ENCODE assay signal across 19 cellular contexts in the genomic region with DNA sequence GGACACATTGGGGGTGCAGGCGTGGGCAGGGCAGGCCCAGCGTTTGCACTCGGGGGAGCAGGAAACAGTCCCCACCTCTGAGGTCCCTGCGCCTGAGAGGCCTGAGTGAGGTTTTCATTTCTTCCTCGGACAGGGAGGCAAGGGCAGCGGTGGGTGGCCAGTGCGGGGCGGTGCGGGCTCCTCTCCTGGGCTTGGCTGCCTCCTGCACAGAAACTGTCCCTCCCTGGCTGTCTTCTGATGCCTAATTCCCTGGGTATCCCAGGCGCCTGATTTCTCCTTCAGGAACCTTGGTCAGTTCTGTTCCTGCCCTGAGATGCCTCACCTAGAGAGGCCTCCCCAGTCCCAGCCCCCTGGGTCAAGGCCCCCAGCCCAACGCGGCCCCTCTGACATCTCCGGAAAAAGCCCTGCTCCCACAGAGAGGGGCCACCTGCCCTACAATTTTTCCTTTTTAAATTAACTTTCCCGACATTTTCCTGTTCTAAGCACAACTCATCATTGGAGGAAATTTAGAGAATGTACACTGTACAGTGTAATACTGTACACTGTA.
DNase-seq lines count a peak whose midpoint lies in the region; ATAC-seq and TF ChIP-seq lines count a peak whose summit lies in the region.
"Had no signal": no experiment of that assay in that cellular context is flagged by ENCODE, and none has a peak within 500 bp of the region (broad histone marks: within the 10 kb centered on the region; RNA-seq: fewer than 3 reads in every experiment).

No MANE protein-coding gene starts in this region.

- H3K4me3 Mint-ChIP-seq in WTC11 = no peak overlapping the region
- H3K4me3 Mint-ChIP-seq: B cell; CD8-positive, alpha-beta T cell; HFFc6 had no signal

- H3K4me3 ChIP-seq in upper lobe of right lung = no peak overlapping the region
- H3K4me3 ChIP-seq: BLaER1 treated with 17β-estradiol and CSF1 and Interleukin-3, amounts not matched to agents 10 nM and 100 nM had no signal

- no peak overlapping the region for H3K27ac Mint-ChIP-seq in WTC11
- H3K27ac Mint-ChIP-seq: B cell; CD8-positive, alpha-beta T cell; HFFc6 had no signal

- POLR2A ChIA-PET in WTC11 (lab: Charles Lee) = no interaction called here

- CTCF ChIA-PET in WTC11 (lab: Charles Lee) = no interaction called here

- peaks cover 22% of the 10 kb centered on the region for H3K4me1 Mint-ChIP-seq in WTC11

- H3K27me3 ChIP-seq in upper lobe of right lung = peaks cover 9% of the 10 kb centered on the region

- intact Hi-C loops in cardiac septum (cut with DNase I) (no loop called here), Right ventricle myocardium superior (cut with DNase I) (no loop called here), posterior vena cava (cut with DNase I) (no loop called here), upper lobe of right lung (cut with DNase I) (no loop called here)

- no peak for ATAC-seq in Right ventricle myocardium superior (ENCODE audit: poor library complexity)
- no peak for ATAC-seq in upper lobe of right lung
- no peak for ATAC-seq in WTC11
- no peak for ATAC-seq in HG02840 (IDR thresholded peaks at IDR 0.05; ENCODE audit: low FRiP score, unreplicated experiment)
- ATAC-seq: CD8-positive, alpha-beta T cell; HCT116 had no signal

- no peaks in the 10 kb centered on the region for H3K36me3 ChIP-seq in upper lobe of right lung
- H3K36me3 ChIP-seq: BLaER1 treated with 17β-estradiol and CSF1 and Interleukin-3, amounts not matched to agents 10 nM and 100 nM had no signal

- no peaks in the 10 kb centered on the region for H3K27me3 Mint-ChIP-seq in WTC11 (ENCODE audit: low read depth)

- H3K9me3 ChIP-seq in upper lobe of right lung = no peaks in the 10 kb centered on the region

- peaks cover 7% of the 10 kb centered on the region for H3K36me3 Mint-ChIP-seq in WTC11
- H3K36me3 Mint-ChIP-seq: CD8-positive, alpha-beta T cell had no signal

- peaks cover 17% of the 10 kb centered on the region for H3K9me3 Mint-ChIP-seq in WTC11
- H3K9me3 Mint-ChIP-seq: CD8-positive, alpha-beta T cell had no signal

- TF ChIP-seq CTCF in upper lobe of right lung (IDR thresholded peaks at IDR 0.05) (no peak), WTC11 (IDR thresholded peaks at IDR 0.05) (no peak)

- H3K4me1 ChIP-seq in upper lobe of right lung = no peaks in the 10 kb centered on the region

- DNase-seq in cardiac septum (ENCODE audit: low spot score) (peak; percentile 57), Right ventricle myocardium superior (no peak), mesenteric fat pad (ENCODE audit: low spot score) (peak; percentile 82), posterior vena cava (ENCODE audit: low spot score) (peak; percentile 59), upper lobe of right lung (peak; percentile 32), WTC11 (ENCODE audit: low spot score) (no peak)
- DNase-seq in activated CD4-positive, alpha-beta T cell treated with anti-CD3 and anti-CD28 coated beads, Interleukin-2, amount 50 U/mL, for 48 hours = no peak
- DNase-seq: Calu3; CD8-positive, alpha-beta T cell; DMS79 treated with DMSO at 0.1 percent for 48 hours; GF-D8; GOT3; H7; HFFc6; IMR-90 had no signal

- no peak overlapping the region for H3K27ac ChIP-seq in upper lobe of right lung
- H3K27ac ChIP-seq: BLaER1 treated with 17β-estradiol and CSF1 and Interleukin-3, amounts not matched to agents 10 nM and 100 nM had no signal

TF ChIP-seq in WTC11, 78 proteins besides CTCF, POLR2A, EP300 and RAD21:
- TF ChIP-seq FOXJ3 (CRISPR knock-in tag; IDR thresholded peaks at IDR 0.05; ENCODE audit: borderline replicate concordance) (no peak), ZNF121 (CRISPR knock-in tag; IDR thresholded peaks at IDR 0.05) (no peak), TEAD1 (CRISPR knock-in tag; IDR thresholded peaks at IDR 0.05) (no peak)
TF ChIP-seq in WTC11: peak in this region for 0.

Comparison
In these comparisons a context has a peak if more than half of its experiments do, and no peak if none do; other contexts are left out.
1. DNase-seq: peak in cardiac septum (single experiment), mesenteric fat pad (single experiment), posterior vena cava (single experiment) and upper lobe of right lung (single experiment); none in Right ventricle myocardium superior (single experiment), WTC11 (single experiment) and activated CD4-positive, alpha-beta T cell treated with anti-CD3 and anti-CD28 coated beads, Interleukin-2, amount 50 U/mL, for 48 hours (0 of 2).